31 cellular contexts compared by ENCODE assay signal in genomic region chr1:78319603-78320002, GRCh38.
"Had no signal": no experiment of that assay in that cellular context is flagged by ENCODE, and none has a peak within 500 bp of the region (broad histone marks: within the 10 kb centered on the region; RNA-seq: fewer than 3 reads in every experiment).

No MANE protein-coding gene starts in this region.

- H3K27me3 ChIP-seq: adrenal gland, ascending aorta, body of pancreas, brain microvascular endothelial cell, breast epithelium had no signal

- H3K36me3 ChIP-seq: adrenal gland, ascending aorta, brain microvascular endothelial cell, breast epithelium, cardiac muscle cell had no signal

- H3K4me3 ChIP-seq: adrenal gland, ascending aorta, body of pancreas, breast epithelium, cardiac muscle cell had no signal

- H3K27ac ChIP-seq: adrenal gland, ascending aorta, body of pancreas, brain microvascular endothelial cell, breast epithelium, cardiac muscle cell had no signal

- ATAC-seq: activated naive CD4-positive, alpha-beta T cell treated with anti-CD3 and anti-CD28 coated beads, Interleukin-2, amount 50 U/mL, for 72 hours; activated naive CD8-positive, alpha-beta T cell treated with anti-CD3 and anti-CD28 coated beads, Interleukin-2, amount 50 U/mL, for 24 hours; activated T-cell treated with anti-CD3 and anti-CD28 coated beads, Interleukin-2, amount 50 U/mL, for 4 hours; activated T-cell treated with anti-CD3 and anti-CD28 coated beads, Interleukin-2, amount 50 U/mL, for 72 hours; activated T-helper 17 cell treated with anti-CD3 and anti-CD28 coated beads, Interleukin-2, amount 50 U/mL, for 72 hours; body of pancreas had no signal

- DNase-seq: activated effector memory CD4-positive, alpha-beta T cell treated with anti-CD3 and anti-CD28 coated beads, Interleukin-2, amount 50 U/mL, for 16 hours; activated effector memory CD4-positive, alpha-beta T cell treated with Interleukin-2 at 50 U/mL for 16 hours; activated gamma-delta T cell; activated gamma-delta T cell treated with Interleukin-2 at 50 U/mL for 16 hours; activated naive CD4-positive, alpha-beta T cell; activated naive CD4-positive, alpha-beta T cell treated with anti-CD3 and anti-CD28 coated beads for 36 hours; activated naive CD4-positive, alpha-beta T cell treated with anti-CD3 and anti-CD28 coated beads, Interleukin-2, amount 10 ng/mL, durations not matched to agents 7 days and 5 days; activated naive CD4-positive, alpha-beta T cell treated with anti-CD3 and anti-CD28 coated beads, Interleukin-2, amount 50 U/mL, for 16 hours; activated naive CD4-positive, alpha-beta T cell treated with Interleukin-2 at 50 U/mL for 16 hours; activated naive CD8-positive, alpha-beta T cell treated with anti-CD3 and anti-CD28 coated beads for 36 hours; activated naive CD8-positive, alpha-beta T cell treated with anti-CD3 and anti-CD28 coated beads, Interleukin-2, amount 10 ng/mL, durations not matched to agents 7 days and 5 days; activated naive CD8-positive, alpha-beta T cell treated with anti-CD3 and anti-CD28 coated beads, Interleukin-2, amount 50 U/mL, for 24 hours; activated T-cell treated with anti-CD3 and anti-CD28 coated beads, Interleukin-2, amount 50 U/mL, for 1 hour; activated T-cell treated with anti-CD3 and anti-CD28 coated beads, Interleukin-2, amount 50 U/mL, for 24 hours; activated T-cell treated with anti-CD3 and anti-CD28 coated beads, Interleukin-2, amount 50 U/mL, for 4 hours; activated T-cell treated with anti-CD3 and anti-CD28 coated beads, Interleukin-2, amount 50 U/mL, for 48 hours; activated T-cell treated with anti-CD3 and anti-CD28 coated beads, Interleukin-2, amount 50 U/mL, for 72 hours; amniotic stem cell; amygdala; anterior cingulate cortex; body of pancreas; brain microvascular endothelial cell; caudate nucleus; central memory CD4-positive, alpha-beta T cell; cerebellar nuclear complex had no signal

- H3K4me1 ChIP-seq: adrenal gland, ascending aorta, body of pancreas, breast epithelium had no signal

- H3K9me3 ChIP-seq: adrenal gland, ascending aorta, body of pancreas, breast epithelium had no signal
